Comparison of ENCODE assay signal across 8 cellular contexts in genomic region chr10:7787150-7787856, GRCh38. TPM values are rescaled to one million over a fixed set of nuclear protein-coding genes. Genes with fewer than 3 reads are reported as not detected.
DNase-seq lines count a peak whose midpoint lies in the region; ATAC-seq and TF ChIP-seq lines count a peak whose summit lies in the region.

No MANE protein-coding gene starts in this region.

- peak overlapping the region; percentile 92 for H3K4me2 ChIP-seq in hepatocyte

- peak overlapping the region; percentile 89 for H3K27ac ChIP-seq in VCaP
- H3K27ac ChIP-seq in hepatocyte, result peak overlapping the region; percentile 66

- no peak overlapping the region for H3K4me3 Mint-ChIP-seq in activated T-cell treated with anti-CD3 and anti-CD28 coated beads, Interleukin-2, amount 50 U/mL, for 4 hours
- H3K4me3 Mint-ChIP-seq in activated T-cell treated with anti-CD3 and anti-CD28 coated beads, Interleukin-2, amount 50 U/mL, for 24 hours, result no peak overlapping the region
- H3K4me3 Mint-ChIP-seq in stimulated activated naive B cell treated with anti-CD40 and anti-IgM and Interleukin-4, amounts not matched to agents 10 μg/mL and 1 μg/mL and 100 μg/mL, for 72 hours, result no peak overlapping the region

- H3K4me1 ChIP-seq in hepatocyte (ENCODE audit: insufficient read depth), result peaks cover 23% of the 10 kb centered on the region

- peaks cover 47% of the 10 kb centered on the region for H3K4me1 Mint-ChIP-seq in activated T-cell treated with anti-CD3 and anti-CD28 coated beads, Interleukin-2, amount 50 U/mL, for 4 hours (ENCODE audit: low read depth)
- H3K4me1 Mint-ChIP-seq in activated T-cell treated with anti-CD3 and anti-CD28 coated beads, Interleukin-2, amount 50 U/mL, for 24 hours (ENCODE audit: low read depth), result peaks cover 48% of the 10 kb centered on the region
- peaks cover 14 to 30% of the 10 kb centered on the region in 2 donors for H3K4me1 Mint-ChIP-seq in stimulated activated naive B cell treated with anti-CD40 and anti-IgM and Interleukin-4, amounts not matched to agents 10 μg/mL and 1 μg/mL and 100 μg/mL, for 72 hours

- peaks cover 18% of the 10 kb centered on the region for H3K36me3 Mint-ChIP-seq in activated T-cell treated with anti-CD3 and anti-CD28 coated beads, Interleukin-2, amount 50 U/mL, for 4 hours (ENCODE audit: insufficient read depth)
- H3K36me3 Mint-ChIP-seq in activated T-cell treated with anti-CD3 and anti-CD28 coated beads, Interleukin-2, amount 50 U/mL, for 24 hours (ENCODE audit: low read depth), result peaks cover 57% of the 10 kb centered on the region
- peaks cover 9 to 22% of the 10 kb centered on the region in 2 donors for H3K36me3 Mint-ChIP-seq in stimulated activated naive B cell treated with anti-CD40 and anti-IgM and Interleukin-4, amounts not matched to agents 10 μg/mL and 1 μg/mL and 100 μg/mL, for 72 hours

- peaks cover 97% of the 10 kb centered on the region for H3K79me2 ChIP-seq in hepatocyte

- no peaks in the 10 kb centered on the region for H3K9me3 Mint-ChIP-seq in activated T-cell treated with anti-CD3 and anti-CD28 coated beads, Interleukin-2, amount 50 U/mL, for 4 hours
- H3K9me3 Mint-ChIP-seq in activated T-cell treated with anti-CD3 and anti-CD28 coated beads, Interleukin-2, amount 50 U/mL, for 24 hours, result no peaks in the 10 kb centered on the region
- no peaks in the 10 kb centered on the region for H3K9me3 Mint-ChIP-seq in stimulated activated naive B cell treated with anti-CD40 and anti-IgM and Interleukin-4, amounts not matched to agents 10 μg/mL and 1 μg/mL and 100 μg/mL, for 72 hours

- H3K9me3 ChIP-seq in hepatocyte (ENCODE audit: low read depth), result no peaks in the 10 kb centered on the region

- TF ChIP-seq CTCF in VCaP (conservative IDR thresholded peaks at IDR 0.05) (no peak), hepatocyte (IDR thresholded peaks at IDR 0.05; ENCODE audit: poor library complexity) (no peak)

- no peaks in the 10 kb centered on the region for H3K27me3 Mint-ChIP-seq in activated T-cell treated with anti-CD3 and anti-CD28 coated beads, Interleukin-2, amount 50 U/mL, for 4 hours (ENCODE audit: low read depth)
- no peaks in the 10 kb centered on the region for H3K27me3 Mint-ChIP-seq in activated T-cell treated with anti-CD3 and anti-CD28 coated beads, Interleukin-2, amount 50 U/mL, for 24 hours
- no peaks in the 10 kb centered on the region for H3K27me3 Mint-ChIP-seq in stimulated activated naive B cell treated with anti-CD40 and anti-IgM and Interleukin-4, amounts not matched to agents 10 μg/mL and 1 μg/mL and 100 μg/mL, for 72 hours

- peaks cover 49% of the 10 kb centered on the region for H4K20me1 ChIP-seq in hepatocyte (ENCODE audit: insufficient read depth, poor library complexity, severe bottlenecking)

- no peak overlapping the region for H3K27ac Mint-ChIP-seq in activated T-cell treated with anti-CD3 and anti-CD28 coated beads, Interleukin-2, amount 50 U/mL, for 24 hours
- no peak overlapping the region for H3K27ac Mint-ChIP-seq in stimulated activated naive B cell treated with anti-CD40 and anti-IgM and Interleukin-4, amounts not matched to agents 10 μg/mL and 1 μg/mL and 100 μg/mL, for 72 hours

- H2AFZ ChIP-seq in hepatocyte, result peak overlapping the region; percentile 75

- peak; percentile 13 for ATAC-seq in activated T-cell treated with anti-CD3 and anti-CD28 coated beads, Interleukin-2, amount 50 U/mL, for 4 hours
- ATAC-seq in HG03039 (IDR thresholded peaks at IDR 0.05; ENCODE audit: unreplicated experiment), result peak; percentile 10
- ATAC-seq in stimulated activated naive B cell treated with anti-CD40 and anti-IgM and Interleukin-4, amounts not matched to agents 10 μg/mL and 1 μg/mL and 100 μg/mL, for 72 hours (replicated peaks), result peak; percentile 1 to 8
- no peak for ATAC-seq in activated CD4-positive, CD25-positive, alpha-beta regulatory T cell treated with anti-CD3 and anti-CD28 coated beads, Interleukin-2, amount 50 U/mL, for 24 hours

- peak overlapping the region; percentile 80 for H3K4me3 ChIP-seq in hepatocyte

- DNase-seq in activated T-cell treated with anti-CD3 and anti-CD28 coated beads, Interleukin-2, amount 50 U/mL, for 4 hours, result no peak
- no peak for DNase-seq in activated T-cell treated with anti-CD3 and anti-CD28 coated beads, Interleukin-2, amount 50 U/mL, for 24 hours
- DNase-seq in hepatocyte (ENCODE audit: low spot score) (peak; percentile 26), SK-N-DZ (ENCODE audit: low spot score) (no peak)
- DNase-seq in stimulated activated naive B cell treated with anti-CD40 and anti-IgM and Interleukin-4, amounts not matched to agents 10 μg/mL and 1 μg/mL and 100 μg/mL, for 72 hours, result no peak

- no peaks in the 10 kb centered on the region for H3K9me2 ChIP-seq in hepatocyte (replicated peaks; ENCODE audit: insufficient read depth)

- no peaks in the 10 kb centered on the region for H3K27me3 ChIP-seq in hepatocyte

- no peaks in the 10 kb centered on the region for H3K36me3 ChIP-seq in hepatocyte (replicated peaks; ENCODE audit: insufficient read depth, low read depth)

- WGBS in hepatocyte (ENCODE audit: low lambda C conversion rate, missing lambda C conversion rate), result 7% methylated on average over 12 of the region's 26 CpGs

RNA-seq across cellular contexts. Expression of gene KIN, which starts 0.5 kb away (rescaled TPM):
- total RNA-seq in activated T-cell treated with anti-CD3 and anti-CD28 coated beads, Interleukin-2, amount 50 U/mL, for 4 hours, result 10 to 100 TPM; 13.0 to 19.4 (median 14.9) TPM
- 11.4 and 25.2 TPM in 2 replicates for total RNA-seq in hepatocyte
- polyA plus RNA-seq in hepatocyte, result 10.6 and 12.1 TPM in 2 replicates
- polyA plus RNA-seq in SK-N-DZ (2014; cell fraction: cytosol; rRNA removed), result 13.6 and 13.9 TPM in 2 replicates
- 14.1 and 26.3 TPM in 2 replicates for polyA plus RNA-seq in SK-N-DZ (2014; cell fraction: nucleus; rRNA removed)

RNA-seq across cellular contexts. Expression of gene ATP5F1C, which starts 0.7 kb away (rescaled TPM):
- 100 to 1,000 TPM; 260 to 297 (median 260) TPM for total RNA-seq in activated T-cell treated with anti-CD3 and anti-CD28 coated beads, Interleukin-2, amount 50 U/mL, for 4 hours
- 416 and 564 TPM in 2 replicates for total RNA-seq in hepatocyte
- 242 and 269 TPM in 2 replicates for polyA plus RNA-seq in hepatocyte
- 999 and 1,167 TPM in 2 replicates for polyA plus RNA-seq in SK-N-DZ (2014; cell fraction: cytosol; rRNA removed)
- polyA plus RNA-seq in SK-N-DZ (2014; cell fraction: nucleus; rRNA removed), result 618 and 872 TPM in 2 replicates

RNA-seq across cellular contexts. Expression of gene TAF3, which starts 31.0 kb away (rescaled TPM):
- total RNA-seq in activated T-cell treated with anti-CD3 and anti-CD28 coated beads, Interleukin-2, amount 50 U/mL, for 4 hours, result 10 to 100 TPM; 21.0 to 22.2 (median 22.0) TPM
- total RNA-seq in hepatocyte, result 3.3 and 4.1 TPM in 2 replicates
- 6.4 and 7.7 TPM in 2 replicates for polyA plus RNA-seq in hepatocyte
- 2.9 and 4.4 TPM in 2 replicates for polyA plus RNA-seq in SK-N-DZ (2014; cell fraction: cytosol; rRNA removed)
- 1.3 and 3.9 TPM in 2 replicates for polyA plus RNA-seq in SK-N-DZ (2014; cell fraction: nucleus; rRNA removed)

Comparison
In these comparisons a context has a peak if more than half of its experiments do, and no peak if none do; other contexts are left out.
1. ATAC-seq: peak in activated T-cell treated with anti-CD3 and anti-CD28 coated beads, Interleukin-2, amount 50 U/mL, for 4 hours (2 of 2), HG03039 (single experiment) and stimulated activated naive B cell treated with anti-CD40 and anti-IgM and Interleukin-4, amounts not matched to agents 10 μg/mL and 1 μg/mL and 100 μg/mL, for 72 hours (2 of 2); none in activated CD4-positive, CD25-positive, alpha-beta regulatory T cell treated with anti-CD3 and anti-CD28 coated beads, Interleukin-2, amount 50 U/mL, for 24 hours (0 of 2).